27 cellular contexts compared by ENCODE assay signal in the genomic region with DNA sequence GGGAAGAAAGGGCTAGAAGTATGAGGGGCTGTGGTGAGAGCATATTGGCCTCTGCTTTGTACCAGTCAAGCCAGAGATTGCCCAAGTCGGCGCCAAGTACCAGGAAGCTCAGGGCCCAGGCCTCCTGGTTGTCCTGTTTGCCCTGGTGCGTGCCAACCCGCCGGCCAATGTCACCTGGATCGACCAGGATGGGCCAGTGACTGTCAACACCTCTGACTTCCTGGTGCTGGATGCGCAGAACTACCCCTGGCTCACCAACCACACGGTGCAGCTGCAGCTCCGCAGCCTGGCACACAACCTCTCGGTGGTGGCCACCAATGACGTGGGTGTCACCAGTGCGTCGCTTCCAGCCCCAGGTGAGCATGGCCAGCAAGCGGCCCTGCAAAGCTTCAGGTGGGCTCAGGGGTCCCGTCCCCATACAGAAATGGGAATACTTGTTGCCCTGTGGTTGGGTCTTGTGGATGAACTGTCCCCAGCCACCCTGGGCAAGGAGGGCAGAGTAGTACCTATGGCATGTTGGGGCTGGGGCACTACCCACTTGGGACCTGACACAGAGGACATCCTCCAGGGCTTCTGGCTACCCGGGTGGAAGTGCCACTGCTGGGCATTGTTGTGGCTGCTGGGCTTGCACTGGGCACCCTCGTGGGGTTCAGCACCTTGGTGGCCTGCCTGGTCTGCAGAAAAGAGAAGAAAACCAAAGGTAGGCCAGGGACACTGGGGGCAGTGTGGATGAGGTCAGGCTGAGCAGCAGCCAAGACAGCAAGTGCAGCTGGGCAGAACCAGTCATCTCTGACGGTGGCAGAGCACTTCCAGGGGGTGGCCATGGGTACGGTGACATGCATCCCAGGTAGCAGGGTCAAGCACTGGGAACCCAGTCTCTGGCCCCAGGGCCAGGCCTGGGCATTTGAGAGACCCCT. TPM values are rescaled to one million over a fixed set of nuclear protein-coding genes. Genes with fewer than 3 reads are reported as not detected.
A peak's percentile ranks its signal among the peaks of the same experiment; 100 is the strongest.
DNase-seq lines count a peak whose midpoint lies in the region; ATAC-seq, FAIRE-seq and TF ChIP-seq lines count a peak whose summit lies in the region.
"Had no signal": no experiment of that assay in that cellular context is flagged by ENCODE, and none has a peak within 500 bp of the region (broad histone marks: within the 10 kb centered on the region; RNA-seq: fewer than 3 reads in every experiment).

No MANE protein-coding gene starts in this region.

- H3K56ac ChIP-seq in IMR-90 (ENCODE audit: extremely low read depth, insufficient read depth, low read length) = no peak overlapping the region

- CTCF ChIA-PET in IMR-90 (lab: Yijun Ruan, JAX) = interaction anchor here (0.9 kb wide), 1 partner anchor 9 kb away, joined by 3 read pairs; no protein-coding TSS in a partner anchor

- POLR2A ChIA-PET in IMR-90 (lab: Charles Lee; ENCODE audit: unreplicated experiment) = interaction anchor here (1.0 kb wide), 1 partner anchor 40 kb away, joined by 3 read pairs; no protein-coding TSS in a partner anchor

- H3K4me3 Mint-ChIP-seq in CD4-positive, CD25-positive, alpha-beta regulatory T cell = peak overlapping the region; percentile 15 to 96 (median 94)
- no peak overlapping the region for H3K4me3 Mint-ChIP-seq in osteocyte (ENCODE audit: unreplicated experiment)
- H3K4me3 Mint-ChIP-seq: HFFc6 had no signal

- H2BK20ac ChIP-seq in IMR-90 (ENCODE audit: low read depth, low read length) = no peak overlapping the region

- no peak for TF ChIP-seq POLR2A in IMR-90 (IDR thresholded peaks at IDR 0.05; ENCODE audit: low read depth, low read length)

- TF ChIP-seq RAD21 in IMR-90 (IDR thresholded peaks at IDR 0.05; ENCODE audit: low read length) = no peak
- TF ChIP-seq RAD21 in neural cell (conservative IDR thresholded peaks at IDR 0.05) = no peak

- peak overlapping the region in 1 of 3 donors; percentile 20 for H3K27ac Mint-ChIP-seq in CD4-positive, CD25-positive, alpha-beta regulatory T cell
- no peak overlapping the region for H3K27ac Mint-ChIP-seq in osteocyte (ENCODE audit: unreplicated experiment)
- H3K27ac Mint-ChIP-seq: activated CD4-positive, alpha-beta T cell treated with anti-CD3 and anti-CD28 coated beads for 36 hours; HFFc6 had no signal

- H2BK120ac ChIP-seq in IMR-90 (ENCODE audit: low read depth, low read length) = no peak overlapping the region

- H2AK9ac ChIP-seq in IMR-90 (replicated peaks; ENCODE audit: low read depth, low read length, poor library complexity) = peak overlapping the region; percentile 37

- no peak overlapping the region for H2AK5ac ChIP-seq in IMR-90 (ENCODE audit: low read depth, low read length)

- H3F3A ChIP-seq in neural cell (ENCODE audit: insufficient read depth, low read length, poor library complexity, severe bottlenecking) = no peaks in the 10 kb centered on the region

- peaks cover 8 to 30% (median 19%) of the 10 kb centered on the region in 4 donors for H3K4me1 Mint-ChIP-seq in CD4-positive, CD25-positive, alpha-beta regulatory T cell
- H3K4me1 Mint-ChIP-seq in osteocyte (ENCODE audit: unreplicated experiment) = peaks cover 22% of the 10 kb centered on the region

- peaks cover 26% of the 10 kb centered on the region for H3K4me1 ChIP-seq in CD4-positive, CD25-positive, alpha-beta regulatory T cell (ENCODE audit: control insufficient read depth, insufficient read depth, low read length, poor library complexity, severe bottlenecking)
- H3K4me1 ChIP-seq in IMR-90 (ENCODE audit: control insufficient read depth, insufficient read depth, low read length) (peaks cover 2% of the 10 kb centered on the region; the same call in 1 of the 2 replicates), kidney (ENCODE audit: control insufficient read depth in 1 of 2, insufficient read depth in 1 of 2, low read depth in 1 of 2, low read length in 2 of 2) (peaks cover 23 to 25% of the 10 kb centered on the region in 2 donors)

- no peak overlapping the region for H3K27ac ChIP-seq in CD4-positive, CD25-positive, alpha-beta regulatory T cell (ENCODE audit: insufficient read depth, low read length, poor library complexity, severe bottlenecking)
- H3K27ac ChIP-seq in IMR-90 (ENCODE audit: insufficient read depth, low read length) (no peak overlapping the region), kidney (ENCODE audit: low read depth in 2 of 2, low read length in 2 of 2) (peak overlapping the region; percentile 42 to 63), neural cell (ENCODE audit: low read length) (no peak overlapping the region)
- H3K27ac ChIP-seq: adrenal gland, body of pancreas, thoracic aorta had no signal

- H3K27me3 ChIP-seq in CD4-positive, CD25-positive, alpha-beta regulatory T cell (ENCODE audit: control insufficient read depth, insufficient read depth, low read length) = no peaks in the 10 kb centered on the region
- no peaks in the 10 kb centered on the region for H3K27me3 ChIP-seq in IMR-90 (ENCODE audit: control insufficient read depth, insufficient read depth, low read length)
- no peaks in the 10 kb centered on the region for H3K27me3 ChIP-seq in neural cell (ENCODE audit: insufficient read depth, low read depth, low read length)
- H3K27me3 ChIP-seq: adrenal gland, body of pancreas had no signal

- H3K18ac ChIP-seq in IMR-90 (ENCODE audit: low read depth, low read length) = no peak overlapping the region

- no TSS peak for BruUV-seq in IMR-90 (replicated peaks; lab: Mats Ljungman, UMichigan)

- no peak for FAIRE-seq in kidney (lab: Jason Lieb, UNC)
- FAIRE-seq: endothelial cell of umbilical vein, frontal cortex, GM18507, H1, urothelium cell line had no signal

- H3K9me3 ChIP-seq in CD4-positive, CD25-positive, alpha-beta regulatory T cell (ENCODE audit: control insufficient read depth in 2 of 2, low read length in 2 of 2) = no peaks in the 10 kb centered on the region
- H3K9me3 ChIP-seq in IMR-90 (ENCODE audit: control insufficient read depth, insufficient read depth, low read length) = no peaks in the 10 kb centered on the region
- H3K9me3 ChIP-seq in kidney (ENCODE audit: control insufficient read depth in 1 of 2, low read length in 2 of 2) = no peaks in the 10 kb centered on the region
- H3K9me3 ChIP-seq in neural cell (ENCODE audit: low read length) = no peaks in the 10 kb centered on the region
- H3K9me3 ChIP-seq: adrenal gland, body of pancreas, thoracic aorta had no signal

- no peaks in the 10 kb centered on the region for H3K27me3 Mint-ChIP-seq in CD4-positive, CD25-positive, alpha-beta regulatory T cell
- H3K27me3 Mint-ChIP-seq in osteocyte (ENCODE audit: unreplicated experiment) = no peaks in the 10 kb centered on the region
- H3K27me3 Mint-ChIP-seq: activated CD4-positive, alpha-beta T cell treated with anti-CD3 and anti-CD28 coated beads for 36 hours; IgD-negative memory B cell; stimulated activated naive CD8-positive, alpha-beta T cell treated with anti-CD3 and anti-CD28 coated beads, Interleukin-15, amount 100 ng/mL, for 72 hours had no signal

- no peak overlapping the region for H4K5ac ChIP-seq in IMR-90 (ENCODE audit: low read depth, low read length)

- H3K14ac ChIP-seq in IMR-90 (replicated peaks; ENCODE audit: low read depth, low read length) = no peak overlapping the region

- no peaks in the 10 kb centered on the region; the same call in 1 of the 2 replicates for H3K9me1 ChIP-seq in IMR-90 (ENCODE audit: insufficient read depth, low read length)

- peaks cover 6% of the 10 kb centered on the region for H3K36me3 Mint-ChIP-seq in CD4-positive, CD25-positive, alpha-beta regulatory T cell
- H3K36me3 Mint-ChIP-seq in osteocyte (ENCODE audit: unreplicated experiment) = peaks cover 2% of the 10 kb centered on the region

- no peak overlapping the region for H4K8ac ChIP-seq in IMR-90 (ENCODE audit: low read depth in 2 of 2, low read length in 2 of 2)

- no peak overlapping the region for H3K4ac ChIP-seq in IMR-90 (ENCODE audit: low read depth, low read length)

- H2BK5ac ChIP-seq in IMR-90 (ENCODE audit: low read depth, low read length, poor library complexity, severe bottlenecking) = no peak overlapping the region

- TF ChIP-seq EP300 in neural cell (conservative IDR thresholded peaks at IDR 0.05; ENCODE audit: poor library complexity, severe bottlenecking) = no peak

- no peaks in the 10 kb centered on the region for H3K9me3 Mint-ChIP-seq in CD4-positive, CD25-positive, alpha-beta regulatory T cell
- no peaks in the 10 kb centered on the region for H3K9me3 Mint-ChIP-seq in osteocyte (ENCODE audit: unreplicated experiment)
- H3K9me3 Mint-ChIP-seq: HFFc6; IgD-negative memory B cell; stimulated activated naive CD8-positive, alpha-beta T cell treated with anti-CD3 and anti-CD28 coated beads, Interleukin-15, amount 100 ng/mL, for 72 hours; T-helper 2 cell treated with Interferon-gamma antibody and Interleukin-4, amounts not matched to agents 5 μg/mL and 100 μg/mL, for 36 hours had no signal

- H3K79me2 ChIP-seq in neural cell (replicated peaks; ENCODE audit: insufficient read depth, low read length) = peaks cover 24% of the 10 kb centered on the region

- H3K36me3 ChIP-seq in CD4-positive, CD25-positive, alpha-beta regulatory T cell (ENCODE audit: control insufficient read depth, insufficient read depth, low read length) = no peaks in the 10 kb centered on the region
- H3K36me3 ChIP-seq in IMR-90 (ENCODE audit: control insufficient read depth, insufficient read depth, low read length) (peaks cover 3% of the 10 kb centered on the region; the same call in 1 of the 2 replicates), kidney (ENCODE audit: control insufficient read depth in 1 of 2, insufficient read depth in 2 of 2, low read length in 2 of 2) (no peaks in the 10 kb centered on the region), neural cell (ENCODE audit: insufficient read depth, low read length) (no peaks in the 10 kb centered on the region)
- H3K36me3 ChIP-seq: adrenal gland, thoracic aorta had no signal

- no peak overlapping the region for H2AFZ ChIP-seq in IMR-90 (replicated peaks; ENCODE audit: low read length, poor library complexity)
- no peak overlapping the region for H2AFZ ChIP-seq in neural cell (ENCODE audit: low read depth, low read length)

- no peak overlapping the region for H3K23ac ChIP-seq in IMR-90 (ENCODE audit: low read depth, low read length)

- in situ Hi-C loops in IMR-90 (cut with MboI; ENCODE audit: low sequenced_read_pairs) = no loop called here

- no peak overlapping the region for H4K91ac ChIP-seq in IMR-90 (ENCODE audit: insufficient read depth, low read depth, low read length)

- H3K4me2 ChIP-seq in IMR-90 (ENCODE audit: low read depth, low read length) (no peak overlapping the region), neural cell (ENCODE audit: low read length) (no peak overlapping the region)

- H3K9ac ChIP-seq in IMR-90 (ENCODE audit: low read depth, low read length) = no peak overlapping the region
- no peak overlapping the region for H3K9ac ChIP-seq in kidney (ENCODE audit: low read length in 2 of 2)
- no peak overlapping the region for H3K9ac ChIP-seq in neural cell (ENCODE audit: low read length)

- TF ChIP-seq CTCF in IMR-90 (conservative IDR thresholded peaks at IDR 0.05; ENCODE audit: low read depth, low read length) (no peak), kidney (IDR thresholded peaks at IDR 0.05; ENCODE audit: borderline replicate concordance, extremely low read depth, insufficient read depth) (no peak), neural cell (IDR thresholded peaks at IDR 0.05; ENCODE audit: poor library complexity, severe bottlenecking) (no peak), osteocyte (IDR thresholded peaks at IDR 0.05) (no peak)

- ATAC-seq in CD4-positive, CD25-positive, alpha-beta regulatory T cell (ENCODE audit: low read depth in 2 of 2) = no peak
- no peak for ATAC-seq in IMR-90 (ENCODE audit: low read depth)
- ATAC-seq in Right ventricle myocardium superior (ENCODE audit: poor library complexity) = no peak
- ATAC-seq: activated CD4-positive, alpha-beta T cell treated with anti-CD3 and anti-CD28 coated beads for 36 hours; body of pancreas; stimulated activated naive CD8-positive, alpha-beta T cell treated with anti-CD3 and anti-CD28 coated beads, Interleukin-15, amount 100 ng/mL, for 72 hours had no signal

- H3K9me2 ChIP-seq in neural cell (ENCODE audit: insufficient read depth, low read length) = no peaks in the 10 kb centered on the region

- WGBS in IMR-90 (ENCODE audit: extremely low coverage in 2 of 2, insufficient read length in 1 of 2), 2 experiments = 96% methylated on average over 14 of the region's 19 CpGs; no CpG with 5 or more reads in 1 of the 2 experiments

- H2BK15ac ChIP-seq in IMR-90 (ENCODE audit: low read depth, low read length) = no peak overlapping the region

- peaks cover 0 to 19% of the 10 kb centered on the region in 2 experiments; a peak in 3 of 4 replicates for H3K79me1 ChIP-seq in IMR-90 (ENCODE audit: low read depth in 1 of 2, low read length in 2 of 2)

- intact Hi-C loops in IMR-90 (cut with micrococcal nuclease) = no loop called here
- intact Hi-C loops in kidney (cut with DNase I) = no loop called here
- intact Hi-C loops in Right ventricle myocardium superior (cut with DNase I) = no loop called here

- no peaks in the 10 kb centered on the region for H4K20me1 ChIP-seq in IMR-90 (ENCODE audit: insufficient read depth, low read length)
- no peaks in the 10 kb centered on the region for H4K20me1 ChIP-seq in neural cell (ENCODE audit: insufficient read depth)

- DNase-seq in CD4-positive, CD25-positive, alpha-beta regulatory T cell = no peak
- DNase-seq in IMR-90 = no peak
- peak; percentile 33 for DNase-seq in kidney
- no peak for DNase-seq in NCI-H146 treated with DMSO at 0.1 percent for 48 hours (lab: John Stamatoyannopoulos, UW; ENCODE audit: unreplicated experiment)
- DNase-seq in Right ventricle myocardium superior = no peak
- no peak for DNase-seq in osteocyte (ENCODE audit: extremely low spot score, unreplicated experiment)
- DNase-seq: activated gamma-delta T cell; activated T-cell treated with anti-CD3 and anti-CD28 coated beads for 4 hours; body of pancreas; DMS153; HFFc6; MV-4-11; NCI-H1436; NCI-H748 treated with DMSO at 0.1 percent for 48 hours; SIG-M5; stimulated activated naive CD8-positive, alpha-beta T cell treated with anti-CD3 and anti-CD28 coated beads, Interleukin-15, amount 100 ng/mL, for 72 hours had no signal

- dilution Hi-C loops in IMR-90 (cut with HindIII; ENCODE audit: low sequenced_read_pairs, unreplicated experiment) = no loop called here

- H3K4me3 ChIP-seq in CD4-positive, CD25-positive, alpha-beta regulatory T cell (ENCODE audit: low read depth, low read length) = no peak overlapping the region
- no peak overlapping the region for H3K4me3 ChIP-seq in IMR-90 (ENCODE audit: insufficient read depth, low read depth, low read length)
- no peak overlapping the region for H3K4me3 ChIP-seq in kidney (ENCODE audit: low read length in 2 of 2)
- peak overlapping the region; percentile 82 for H3K4me3 ChIP-seq in neural cell (ENCODE audit: low read length)
- H3K4me3 ChIP-seq: body of pancreas, thoracic aorta had no signal

RNA-seq across cellular contexts. Expression of gene TMEM25, which starts 2.1 kb away (rescaled TPM):
- 10.7 TPM for total RNA-seq in CD4-positive, CD25-positive, alpha-beta regulatory T cell
- 10 to 100 TPM in 3 of 4 donors, 1 to 10 TPM in 1; 10.0 to 17.3 (median 14.2) TPM for polyA plus RNA-seq in CD4-positive, CD25-positive, alpha-beta regulatory T cell
- total RNA-seq in IMR-90 (2012; rRNA removed) (14.0 and 14.2 TPM in 2 replicates), kidney (30.7 TPM), Right ventricle myocardium superior (10.6 TPM), osteocyte (33.6 and 36.2 TPM in 2 replicates)
- polyA plus RNA-seq in IMR-90 (2012; rRNA removed) (37.1 and 41.7 TPM in 2 replicates), kidney (ENCODE audit: insufficient read depth, low read depth, low replicate concordance) (36.8 TPM), neural cell (139 and 154 TPM in 2 replicates)
- polyA plus RNA-seq in IMR-90 (2012; cell fraction: cytosol; rRNA removed) = 19.5 and 40.7 TPM in 2 replicates
- 67.7 and 134 TPM in 2 replicates for polyA plus RNA-seq in IMR-90 (2012; cell fraction: nucleus; rRNA removed; ENCODE audit: low replicate concordance)
- polyA minus RNA-seq in neural cell = 93.3 and 102 TPM in 2 replicates

RNA-seq across cellular contexts. Expression of gene TTC36, which starts 5.8 kb away (rescaled TPM):
- not detected for total RNA-seq in CD4-positive, CD25-positive, alpha-beta regulatory T cell
- under 1 TPM; 0.22 to 0.87 (median 0.50) TPM for polyA plus RNA-seq in CD4-positive, CD25-positive, alpha-beta regulatory T cell
- total RNA-seq in IMR-90 (2012; rRNA removed) (not detected in 2 replicates), kidney (1.1 TPM), Right ventricle myocardium superior (0.30 TPM), osteocyte (0.86 and 1.2 TPM in 2 replicates)
- polyA plus RNA-seq in IMR-90 (2012; rRNA removed) (not detected in 2 replicates), kidney (ENCODE audit: insufficient read depth, low read depth, low replicate concordance) (12.7 TPM), neural cell (1.3 and 4.3 TPM in 2 replicates)
- 0.21 TPM in 1 of 2 replicates, not detected in the other for polyA plus RNA-seq in IMR-90 (2012; cell fraction: cytosol; rRNA removed)
- polyA plus RNA-seq in IMR-90 (2012; cell fraction: nucleus; rRNA removed; ENCODE audit: low replicate concordance) = 0.13 and 1.5 TPM in 2 replicates
- polyA minus RNA-seq in neural cell = 2.9 and 3.9 TPM in 2 replicates
- total RNA-seq: body of pancreas, H1 had no signal
- polyA plus RNA-seq: endothelial cell of umbilical vein, H1 had no signal

RNA-seq across cellular contexts. Expression of gene IFT46, which starts 32.6 kb away (rescaled TPM):
- 3.7 TPM for total RNA-seq in CD4-positive, CD25-positive, alpha-beta regulatory T cell
- 1 to 10 TPM; 4.0 to 8.5 (median 6.6) TPM for polyA plus RNA-seq in CD4-positive, CD25-positive, alpha-beta regulatory T cell
- 45.5 and 46.2 TPM in 2 replicates for total RNA-seq in IMR-90 (2012; rRNA removed)
- polyA plus RNA-seq in IMR-90 (2012; rRNA removed) = 27.7 and 30.1 TPM in 2 replicates
- polyA plus RNA-seq in IMR-90 (2012; cell fraction: cytosol; rRNA removed) = 11.6 and 13.5 TPM in 2 replicates
- polyA plus RNA-seq in IMR-90 (2012; cell fraction: nucleus; rRNA removed; ENCODE audit: low replicate concordance) = 16.9 and 37.4 TPM in 2 replicates
- total RNA-seq in kidney = 21.1 TPM
- 28.7 TPM for polyA plus RNA-seq in kidney (ENCODE audit: insufficient read depth, low read depth, low replicate concordance)
- polyA plus RNA-seq in neural cell = 70.3 and 75.5 TPM in 2 replicates
- polyA minus RNA-seq in neural cell = 44.1 and 50.6 TPM in 2 replicates
- 23.2 TPM for total RNA-seq in Right ventricle myocardium superior
- total RNA-seq in osteocyte = 24.0 and 24.1 TPM in 2 replicates

RNA-seq across cellular contexts. Expression of gene ARCN1, which starts 39.1 kb away (rescaled TPM):
- total RNA-seq in CD4-positive, CD25-positive, alpha-beta regulatory T cell = 76.6 TPM
- polyA plus RNA-seq in CD4-positive, CD25-positive, alpha-beta regulatory T cell = 100 to 1,000 TPM; 131 to 169 (median 153) TPM
- total RNA-seq in IMR-90 (2012; rRNA removed) (148 and 176 TPM in 2 replicates), kidney (107 TPM), Right ventricle myocardium superior (80.7 TPM), osteocyte (189 and 201 TPM in 2 replicates)
- polyA plus RNA-seq in IMR-90 (2012; rRNA removed) (212 and 215 TPM in 2 replicates), kidney (ENCODE audit: insufficient read depth, low read depth, low replicate concordance) (64.7 TPM), neural cell (67.2 and 68.4 TPM in 2 replicates)
- 47.6 and 72.9 TPM in 2 replicates for polyA plus RNA-seq in IMR-90 (2012; cell fraction: cytosol; rRNA removed)
- 17.0 and 104 TPM in 2 replicates for polyA plus RNA-seq in IMR-90 (2012; cell fraction: nucleus; rRNA removed; ENCODE audit: low replicate concordance)
- 94.5 and 108 TPM in 2 replicates for polyA minus RNA-seq in neural cell

Comparison
In these comparisons a context has a peak if more than half of its experiments do, and no peak if none do; other contexts are left out.
1. H3K27ac ChIP-seq: peak in kidney (2 of 2); none in CD4-positive, CD25-positive, alpha-beta regulatory T cell (single experiment), IMR-90 (single experiment) and neural cell (single experiment).